In the genomic region with DNA sequence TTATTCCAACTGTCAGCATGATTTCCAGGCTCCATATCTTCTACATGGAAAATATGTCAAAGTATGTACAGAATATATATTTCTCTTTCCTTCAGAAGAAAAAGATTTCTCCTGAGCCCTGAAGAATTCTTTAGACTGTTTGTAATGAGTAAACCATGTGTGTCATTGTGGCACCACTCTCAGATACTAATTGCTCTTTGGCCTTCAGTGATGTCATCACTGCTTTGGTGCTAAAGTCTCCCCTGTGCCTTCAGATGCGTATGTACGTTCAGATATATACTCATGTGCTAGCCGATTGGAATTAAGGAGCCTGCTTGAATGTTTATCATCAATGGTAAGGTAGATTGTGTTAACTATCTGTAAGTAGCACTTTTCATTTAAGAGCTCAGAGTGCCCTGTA, we compare ENCODE assay signal across 17 cellular contexts. TPM values are rescaled to one million over a fixed set of nuclear protein-coding genes. Genes with fewer than 3 reads are reported as not detected.
DNase-seq lines count a peak whose midpoint lies in the region; ATAC-seq and TF ChIP-seq lines count a peak whose summit lies in the region.
"Had no signal": no experiment of that assay in that cellular context is flagged by ENCODE, and none has a peak within 500 bp of the region (broad histone marks: within the 10 kb centered on the region; RNA-seq: fewer than 3 reads in every experiment).

No MANE protein-coding gene starts in this region.

- DNase-seq in GM23248: peak; percentile 58
- DNase-seq in choroid plexus epithelial cell (ENCODE audit: low read depth): peak; percentile 30
- DNase-seq in left colon: no peak
- no peak for DNase-seq in osteoblast (ENCODE audit: insufficient read length, low spot score, missing footprints)
- DNase-seq in PC-3: no peak
- no peak for DNase-seq in activated naive CD4-positive, alpha-beta T cell treated with Interleukin-2 at 50 U/mL for 16 hours
- DNase-seq in brain microvascular endothelial cell: no peak
- DNase-seq: NCI-H1930, NCI-H2171, NCI-H446, PC-9 had no signal

- peaks cover 25% of the 10 kb centered on the region for H3K36me3 ChIP-seq in GM23248 (ENCODE audit: low read depth)
- H3K36me3 ChIP-seq in osteoblast (ENCODE audit: insufficient read depth, low read length): peaks cover 41% of the 10 kb centered on the region
- H3K36me3 ChIP-seq in PC-3 (ENCODE audit: low read depth, low read length): peaks cover 19% of the 10 kb centered on the region
- peaks cover 30% of the 10 kb centered on the region for H3K36me3 ChIP-seq in brain microvascular endothelial cell (replicated peaks)

- in situ Hi-C loops in GM23248 (cut with MboI) (no loop called here), brain microvascular endothelial cell (cut with HindIII; ENCODE audit: low pct_ligation_motif_present, low sequenced_read_pairs) (no loop called here)

- BruUV-seq in PC-3 (replicated peaks; lab: Mats Ljungman, UMichigan): no TSS peak

- H4K20me1 ChIP-seq in GM23248 (ENCODE audit: insufficient read depth) (no peaks in the 10 kb centered on the region), osteoblast (ENCODE audit: insufficient read depth, low read length) (peaks cover 6% of the 10 kb centered on the region), PC-3 (ENCODE audit: low read length) (no peaks in the 10 kb centered on the region; the same call in 1 of the 2 replicates)

- ATAC-seq in left colon (peak; percentile 49), PC-3 (no peak), GM19467 (IDR thresholded peaks at IDR 0.05; ENCODE audit: unreplicated experiment) (no peak)
- ATAC-seq: K562 had no signal

- TF ChIP-seq CTCF in choroid plexus epithelial cell (conservative IDR thresholded peaks at IDR 0.05; ENCODE audit: low read depth, low read length) (no peak), osteoblast (IDR thresholded peaks at IDR 0.05; ENCODE audit: extremely low read depth, low read depth, low read length) (no peak), PC-3 (conservative IDR thresholded peaks at IDR 0.05; ENCODE audit: low read depth, low read length) (no peak), brain microvascular endothelial cell (IDR thresholded peaks at IDR 0.05; ENCODE audit: low read depth, low read length, missing control alignments) (no peak)

- peak overlapping the region; percentile 79 for H3K27ac ChIP-seq in GM23248
- H3K27ac ChIP-seq in osteoblast (ENCODE audit: low read depth, low read length): peak overlapping the region; percentile 40
- no peak overlapping the region for H3K27ac ChIP-seq in PC-3 (ENCODE audit: low read length)
- no peak overlapping the region for H3K27ac ChIP-seq in brain microvascular endothelial cell
- H3K27ac ChIP-seq: C4-2B, PC-9, SK-N-MC had no signal

- intact Hi-C loops in left colon (cut with DNase I, micrococcal nuclease) (no loop called here), PC-3 (cut with micrococcal nuclease) (no loop called here)

- no peak overlapping the region for H2AFZ ChIP-seq in GM23248
- no peak overlapping the region for H2AFZ ChIP-seq in osteoblast (ENCODE audit: low read length)
- no peak overlapping the region for H2AFZ ChIP-seq in PC-3 (ENCODE audit: low read length)
- H2AFZ ChIP-seq: PC-9 had no signal

- H3K79me2 ChIP-seq in GM23248 (ENCODE audit: insufficient read depth): peaks cover 51% of the 10 kb centered on the region
- peaks cover 24% of the 10 kb centered on the region for H3K79me2 ChIP-seq in osteoblast (ENCODE audit: insufficient read depth, low read length)
- peaks cover 32% of the 10 kb centered on the region for H3K79me2 ChIP-seq in PC-3 (ENCODE audit: low read length)

- CTCF ChIA-PET in PC-3 (lab: Charles Lee): no interaction called here

- H3K4me1 ChIP-seq in GM23248 (ENCODE audit: insufficient read depth): peaks cover 51% of the 10 kb centered on the region
- peaks cover 46% of the 10 kb centered on the region for H3K4me1 ChIP-seq in osteoblast (ENCODE audit: insufficient read depth, low read length)
- H3K4me1 ChIP-seq in PC-3 (ENCODE audit: insufficient read depth, low read length): no peaks in the 10 kb centered on the region

- no peak overlapping the region for H3K4me3 ChIP-seq in GM23248
- no peak overlapping the region for H3K4me3 ChIP-seq in choroid plexus epithelial cell (ENCODE audit: low read depth, low read length)
- no peak overlapping the region for H3K4me3 ChIP-seq in osteoblast (ENCODE audit: insufficient read depth, low read length)
- H3K4me3 ChIP-seq in PC-3 (ENCODE audit: low read length): no peak overlapping the region
- H3K4me3 ChIP-seq in brain microvascular endothelial cell (ENCODE audit: low read depth, low read length): no peak overlapping the region
- H3K4me3 ChIP-seq: HAP-1, K562, PC-9, SK-N-MC had no signal

- H3K27me3 ChIP-seq in GM23248 (replicated peaks; ENCODE audit: insufficient read depth): no peaks in the 10 kb centered on the region
- no peaks in the 10 kb centered on the region for H3K27me3 ChIP-seq in osteoblast (ENCODE audit: insufficient read depth, low read length)
- no peaks in the 10 kb centered on the region for H3K27me3 ChIP-seq in PC-3 (ENCODE audit: low read length)
- no peaks in the 10 kb centered on the region for H3K27me3 ChIP-seq in brain microvascular endothelial cell (replicated peaks)

- H3K4me2 ChIP-seq in GM23248 (ENCODE audit: unreplicated experiment) (peak overlapping the region; percentile 19), osteoblast (ENCODE audit: insufficient read depth, low read length) (no peak overlapping the region), PC-3 (ENCODE audit: low read length) (no peak overlapping the region)
- H3K4me2 ChIP-seq: PC-9 had no signal

- 83 to 92% methylated on average over 3 of the region's 3 CpGs for WGBS in GM23248 (ENCODE audit: low coverage in 1 of 2, low lambda C conversion rate in 2 of 2, missing lambda C conversion rate in 2 of 2), 2 experiments

- POLR2A ChIA-PET in PC-3 (lab: Charles Lee; ENCODE audit: unreplicated experiment): no interaction called here

- no peaks in the 10 kb centered on the region for H3K9me2 ChIP-seq in GM23248 (ENCODE audit: insufficient read depth)
- H3K9me2 ChIP-seq in PC-3 (replicated peaks; ENCODE audit: low read length): no peaks in the 10 kb centered on the region

- H3K9me3 ChIP-seq in GM23248 (ENCODE audit: low read depth) (no peaks in the 10 kb centered on the region), osteoblast (ENCODE audit: low read depth, low read length) (no peaks in the 10 kb centered on the region), PC-3 (ENCODE audit: low read length) (no peaks in the 10 kb centered on the region)
- H3K9me3 ChIP-seq: HAP-1 had no signal

- H3F3A ChIP-seq in GM23248 (ENCODE audit: insufficient read depth) (peaks cover 56% of the 10 kb centered on the region), PC-3 (ENCODE audit: low read length, unreplicated experiment) (no peaks in the 10 kb centered on the region)

- no peak overlapping the region for H3K9ac ChIP-seq in GM23248
- H3K9ac ChIP-seq in PC-3 (ENCODE audit: low read length): no peak overlapping the region

RNA-seq across cellular contexts. Expression of gene NBL1, which starts 20.6 kb away (rescaled TPM):
- total RNA-seq in GM23248 (2014; rRNA removed; shearing (Covaris generic)): 201 and 290 TPM in 2 replicates
- 239 and 259 TPM in 2 replicates for polyA plus RNA-seq in GM23248 (2016; fragmentation: Nextera tagmentation; extraction: Ambion mirVana)
- 100 to 1,000 TPM; 373 to 391 TPM for total RNA-seq in left colon
- 88.7 and 114 TPM in 2 replicates for total RNA-seq in osteoblast
- total RNA-seq in PC-3 (2014; rRNA removed): 117 and 141 TPM in 2 replicates

RNA-seq across cellular contexts. Expression of gene HTR6, which starts 41.2 kb away (rescaled TPM):
- not detected in 2 replicates for total RNA-seq in GM23248 (2014; rRNA removed; shearing (Covaris generic))
- 0.09 TPM in 1 of 2 replicates, not detected in the other for polyA plus RNA-seq in GM23248 (2016; fragmentation: Nextera tagmentation; extraction: Ambion mirVana)
- total RNA-seq in left colon (not detected), osteoblast (under 0.01 TPM in 1 of 2 replicates, not detected in the other), PC-3 (2014; rRNA removed) (not detected in 2 replicates)
- total RNA-seq: Daoy, K562, PC-9 had no signal
- polyA plus RNA-seq: K562 had no signal

Comparison
In these comparisons a context has a peak if more than half of its experiments do, and no peak if none do; other contexts are left out.
1. DNase-seq: peak in GM23248 (single experiment) and choroid plexus epithelial cell (single experiment); none in left colon (0 of 2), osteoblast (single experiment), PC-3 (single experiment), activated naive CD4-positive, alpha-beta T cell treated with Interleukin-2 at 50 U/mL for 16 hours (single experiment) and brain microvascular endothelial cell (single experiment).
2. H3K27ac ChIP-seq: peak in GM23248 (single experiment) and osteoblast (single experiment); none in PC-3 (single experiment) and brain microvascular endothelial cell (single experiment).